In genomic region chr10:133110609-133111275, GRCh38 we compare ENCODE assay signal across 22 cellular contexts. TPM values are rescaled to one million over a fixed set of nuclear protein-coding genes. Genes with fewer than 3 reads are reported as not detected.
A peak's percentile ranks its signal among the peaks of the same experiment; 100 is the strongest.
DNase-seq lines count a peak whose midpoint lies in the region; ATAC-seq and TF ChIP-seq lines count a peak whose summit lies in the region.
"Had no signal": no experiment of that assay in that cellular context is flagged by ENCODE, and none has a peak within 500 bp of the region (broad histone marks: within the 10 kb centered on the region; RNA-seq: fewer than 3 reads in every experiment).

No MANE protein-coding gene starts in this region.

- peaks cover 32% of the 10 kb centered on the region for H3K9me3 Mint-ChIP-seq in endodermal cell

- no peak overlapping the region for H3K4me3 Mint-ChIP-seq in endodermal cell

- no peaks in the 10 kb centered on the region for H3K27me3 ChIP-seq in right lobe of liver
- H3K27me3 ChIP-seq in endodermal cell (ENCODE audit: control insufficient read depth, insufficient read depth, low read length, poor library complexity, severe bottlenecking) = no peaks in the 10 kb centered on the region
- H3K27me3 ChIP-seq: MG63 had no signal

- H3K9me3 ChIP-seq in right lobe of liver = peaks cover 0 to 8% (median 0%) of the 10 kb centered on the region in 4 donors
- H3K9me3 ChIP-seq in endodermal cell (ENCODE audit: control insufficient read depth, low read length) = peaks cover 21% of the 10 kb centered on the region

- H3K4me1 ChIP-seq in right lobe of liver = no peaks in the 10 kb centered on the region
- no peaks in the 10 kb centered on the region for H3K4me1 ChIP-seq in endodermal cell (ENCODE audit: control insufficient read depth, insufficient read depth, low read length)
- H3K4me1 ChIP-seq: HAP-1 had no signal

- H3K9ac ChIP-seq in endodermal cell (ENCODE audit: extremely low read depth, low read length, poor library complexity, severe bottlenecking) = no peak overlapping the region
- H3K9ac ChIP-seq: GM23248 had no signal

- TF ChIP-seq POLR2A in right lobe of liver (IDR thresholded peaks at IDR 0.05) = no peak

- peak; percentile 30 to 48 (median 38) for ATAC-seq in right lobe of liver
- no peak for ATAC-seq in GM21619 (IDR thresholded peaks at IDR 0.05; ENCODE audit: unreplicated experiment)

- peak; percentile 2 for DNase-seq in NCI-H2196 (lab: John Stamatoyannopoulos, UW; ENCODE audit: unreplicated experiment)
- DNase-seq in NCI-H2196 treated with DMSO at 0.1 percent for 48 hours (lab: John Stamatoyannopoulos, UW; ENCODE audit: unreplicated experiment) = no peak
- peak; percentile 41 for DNase-seq in cerebellar cortex (ENCODE audit: low spot score)
- DNase-seq in right lobe of liver = no peak
- peak; percentile 51 for DNase-seq in pulmonary artery endothelial cell (ENCODE audit: low read depth, low spot score)
- no peak for DNase-seq in endodermal cell
- no peak for DNase-seq in HuH-7.5 (ENCODE audit: low spot score)
- DNase-seq: GDM1, GM23248, Kasumi-1, NCI-H1048, NCI-H1436 treated with DMSO at 0.1 percent for 48 hours, NCI-H2081, NCI-H2171 treated with DMSO at 0.1 percent for 48 hours, NCI-H774, RPMI8226, SHP77 treated with DMSO at 0.1 percent for 48 hours had no signal

- intact Hi-C loops in right lobe of liver (cut with DNase I) = no loop called here

- no peaks in the 10 kb centered on the region for H3K4me1 Mint-ChIP-seq in endodermal cell

- H3K36me3 Mint-ChIP-seq in endodermal cell (ENCODE audit: low read depth) = no peaks in the 10 kb centered on the region

- H3K4me3 ChIP-seq in right lobe of liver (no peak overlapping the region), endodermal cell (ENCODE audit: low read length) (no peak overlapping the region)
- H3K4me3 ChIP-seq: GM23248, HAP-1, MG63 had no signal

- H3K36me3 ChIP-seq in right lobe of liver (no peaks in the 10 kb centered on the region), endodermal cell (ENCODE audit: control insufficient read depth, insufficient read depth, low read length) (no peaks in the 10 kb centered on the region)
- H3K36me3 ChIP-seq: HAP-1, MG63 had no signal

- no peak overlapping the region for H3K27ac ChIP-seq in right lobe of liver
- no peak overlapping the region for H3K27ac ChIP-seq in endodermal cell (ENCODE audit: low read depth, low read length)
- H3K27ac ChIP-seq: 22Rv1, GM23248 had no signal

- 45% methylated on average over 3 of the region's 6 CpGs for WGBS in right lobe of liver (ENCODE audit: insufficient coverage, low coverage, low lambda C conversion rate, missing lambda C conversion rate)
- 92 to 93% methylated on average over 3 of the region's 6 CpGs for WGBS in endodermal cell (ENCODE audit: insufficient coverage in 1 of 2, insufficient read length in 1 of 2), 2 experiments

- no peaks in the 10 kb centered on the region for H3K27me3 Mint-ChIP-seq in endodermal cell (ENCODE audit: insufficient read depth)

- H3K27ac Mint-ChIP-seq in endodermal cell = no peak overlapping the region

- no peak for TF ChIP-seq CTCF in right lobe of liver (IDR thresholded peaks at IDR 0.05)
- TF ChIP-seq CTCF in endodermal cell (conservative IDR thresholded peaks at IDR 0.05) = no peak

RNA-seq across cellular contexts. Expression of gene ADGRA1, which starts 23.0 kb away (rescaled TPM):
- total RNA-seq in right lobe of liver (under 1 TPM in 5 of 6 experiments, not detected in 1; 0.10 to 0.46 (median 0.16) TPM), pulmonary artery endothelial cell (not detected in 2 replicates), endodermal cell (1 to 10 TPM in 1 of 2 donors, under 1 TPM in 1; 0.24 to 1.0 TPM)
- 5.6 TPM for polyA plus RNA-seq in endodermal cell (2013, experiment 1 of 2)
- 6.9 TPM for polyA plus RNA-seq in endodermal cell (2013, experiment 2 of 2)
- total RNA-seq: GM23248, NCI-H460 had no signal
- polyA plus RNA-seq: GM23248 had no signal

RNA-seq across cellular contexts. Expression of gene KNDC1, which starts 49.3 kb away (rescaled TPM):
- total RNA-seq in right lobe of liver = 10 to 100 TPM in 2 of 6 experiments, 1 to 10 TPM in 3, under 1 TPM in 1; 0.54 to 11.6 (median 8.2) TPM
- total RNA-seq in pulmonary artery endothelial cell = not detected in 2 replicates
- 1 to 10 TPM; 6.5 to 9.6 TPM for total RNA-seq in endodermal cell
- polyA plus RNA-seq in endodermal cell (2013, experiment 1 of 2) = 7.3 TPM
- polyA plus RNA-seq in endodermal cell (2013, experiment 2 of 2) = 4.6 TPM

Comparison
In these comparisons a context has a peak if more than half of its experiments do, and no peak if none do; other contexts are left out.
1. DNase-seq: peak in NCI-H2196 (single experiment), cerebellar cortex (single experiment) and pulmonary artery endothelial cell (single experiment); none in NCI-H2196 treated with DMSO at 0.1 percent for 48 hours (single experiment), right lobe of liver (0 of 3), endodermal cell (single experiment) and HuH-7.5 (single experiment).